ENCODE assay signal across 28 cellular contexts in the genomic region with DNA sequence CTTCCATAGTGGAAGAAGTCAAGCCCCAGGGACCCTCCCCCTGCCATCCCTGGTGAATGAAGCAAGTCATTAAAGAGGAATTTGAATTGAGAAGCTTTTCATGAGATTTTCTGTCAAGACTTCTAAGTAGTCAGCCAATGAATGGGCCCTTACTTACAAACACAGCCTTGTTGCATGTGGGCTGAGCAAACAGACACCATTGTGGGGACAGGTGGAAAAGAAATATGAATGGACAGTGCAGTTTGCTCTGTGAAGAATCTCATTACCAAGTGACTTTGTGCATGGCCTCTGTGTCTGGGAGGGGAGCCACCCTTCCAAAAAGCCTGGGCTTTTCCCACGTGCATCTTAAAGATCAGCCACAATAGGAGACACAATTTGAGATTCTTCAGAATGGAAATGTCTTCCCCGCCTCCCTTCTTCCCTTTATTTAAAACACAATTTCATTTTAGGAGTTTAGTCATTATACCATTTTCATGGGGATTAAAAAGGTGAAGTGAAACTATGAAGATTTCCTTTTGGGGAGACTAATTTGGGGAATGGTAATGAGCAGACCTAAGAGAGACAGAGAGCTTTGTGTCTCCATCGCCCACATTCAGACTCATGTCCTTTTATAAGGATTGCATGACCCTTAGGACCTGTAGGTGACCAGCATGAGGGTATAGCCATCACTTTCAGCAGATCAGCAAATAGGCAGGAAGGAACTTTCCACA.
DNase-seq lines count a peak whose midpoint lies in the region; ATAC-seq, FAIRE-seq and TF ChIP-seq lines count a peak whose summit lies in the region.
"Had no signal": no experiment of that assay in that cellular context is flagged by ENCODE, and none has a peak within 500 bp of the region (broad histone marks: within the 10 kb centered on the region; RNA-seq: fewer than 3 reads in every experiment).

No MANE protein-coding gene starts in this region.

- no peaks in the 10 kb centered on the region for H3F3A ChIP-seq in neural progenitor cell (ENCODE audit: low read depth)

- TF ChIP-seq CTCF in neural progenitor cell (IDR thresholded peaks at IDR 0.05), result no peak
- no peak for TF ChIP-seq CTCF in lower leg skin (IDR thresholded peaks at IDR 0.05)

- 75 to 89% methylated on average over 3 of the region's 3 CpGs for WGBS in lower leg skin, 2 donors

- H3K27me3 Mint-ChIP-seq in neural progenitor cell (ENCODE audit: insufficient read depth, low read depth), result peaks cover 2% of the 10 kb centered on the region
- no peaks in the 10 kb centered on the region for H3K27me3 Mint-ChIP-seq in activated naive CD4-positive, alpha-beta T cell treated with anti-CD3 and anti-CD28 coated beads for 36 hours (ENCODE audit: low read depth)
- H3K27me3 Mint-ChIP-seq: activated naive CD8-positive, alpha-beta T cell treated with anti-CD3 and anti-CD28 coated beads, Interleukin-2, amount 50 U/mL, for 24 hours; progenitor cell of endocrine pancreas; stimulated activated naive CD8-positive, alpha-beta T cell treated with anti-CD3 and anti-CD28 coated beads, Interleukin-15, amount 100 ng/mL, for 72 hours had no signal

- no peak overlapping the region for H2AFZ ChIP-seq in neural progenitor cell (replicated peaks)

- no peaks in the 10 kb centered on the region for H3K36me3 ChIP-seq in neural progenitor cell
- H3K36me3 ChIP-seq: tibial nerve had no signal

- no peak for TF ChIP-seq POLR2A in GM12892 (IDR thresholded peaks at IDR 0.05; ENCODE audit: low read depth, low read length)
- no peak for TF ChIP-seq POLR2A in lower leg skin (IDR thresholded peaks at IDR 0.05)

- H3K27ac ChIP-seq in neural progenitor cell, result no peak overlapping the region
- H3K27ac ChIP-seq: skin epidermis, tibial nerve had no signal

- no peak overlapping the region for H3K9ac ChIP-seq in neural progenitor cell

- in situ Hi-C loops in SK-MEL-5 (cut with HindIII; ENCODE audit: low pct_unique_long_range_greater_than_20kb, low sequenced_read_pairs), result no loop called here

- H4K20me1 ChIP-seq in neural progenitor cell (ENCODE audit: low read depth), result no peaks in the 10 kb centered on the region

- H3K36me3 Mint-ChIP-seq in neural progenitor cell, result peaks cover 4% of the 10 kb centered on the region
- H3K36me3 Mint-ChIP-seq in activated naive CD4-positive, alpha-beta T cell treated with anti-CD3 and anti-CD28 coated beads for 36 hours (ENCODE audit: low read depth), result no peaks in the 10 kb centered on the region
- H3K36me3 Mint-ChIP-seq: CD8-positive, alpha-beta T cell had no signal

- peaks cover 15% of the 10 kb centered on the region for H3K4me1 ChIP-seq in neural progenitor cell
- H3K4me1 ChIP-seq: tibial nerve had no signal

- DNase-seq in GM12892 (ENCODE audit: insufficient read length), result no peak
- DNase-seq in SK-MEL-5 (ENCODE audit: low read depth, low spot score), result peak; percentile 42
- peak; percentile 5 for DNase-seq in neural progenitor cell (ENCODE audit: low spot score)
- DNase-seq in mesenteric fat pad (ENCODE audit: low spot score), result no peak
- no peak for DNase-seq in D341Med (ENCODE audit: low spot score)
- DNase-seq in lower leg skin (ENCODE audit: low spot score in 2 of 2), result no peak
- DNase-seq in activated naive CD4-positive, alpha-beta T cell treated with anti-CD3 and anti-CD28 coated beads for 36 hours, result no peak
- DNase-seq: activated CD4-positive, alpha-beta T cell treated with anti-CD3 and anti-CD28 coated beads, Interleukin-2, amount 50 U/mL, for 4 hours; activated effector memory CD4-positive, alpha-beta T cell treated with Interleukin-2 at 50 U/mL for 16 hours; activated naive CD8-positive, alpha-beta T cell treated with anti-CD3 and anti-CD28 coated beads, Interleukin-2, amount 50 U/mL, for 24 hours; CD8-positive, alpha-beta T cell; KBM-7; left colon; natural killer cell; NCI-H1048; NCI-H2029 treated with DMSO at 0.1 percent for 48 hours; OCI-M1; SIG-M5; stimulated activated CD4-positive, alpha-beta T cell treated with anti-CD3 and anti-CD28 coated beads, Interleukin-2, amount 100 ng/mL, for 48 hours; stimulated activated naive CD8-positive, alpha-beta T cell treated with anti-CD3 and anti-CD28 coated beads, Interleukin-15, amount 100 ng/mL, for 72 hours had no signal

- no peaks in the 10 kb centered on the region for H3K27me3 ChIP-seq in neural progenitor cell
- H3K27me3 ChIP-seq: tibial nerve had no signal

- H3K27ac Mint-ChIP-seq in neural progenitor cell, result peak overlapping the region; percentile 94
- no peak overlapping the region for H3K27ac Mint-ChIP-seq in activated naive CD4-positive, alpha-beta T cell treated with anti-CD3 and anti-CD28 coated beads for 36 hours
- H3K27ac Mint-ChIP-seq: activated naive CD8-positive, alpha-beta T cell treated with anti-CD3 and anti-CD28 coated beads, Interleukin-2, amount 50 U/mL, for 24 hours; CD8-positive, alpha-beta T cell; mesothelial cell of epicardium; natural killer cell; progenitor cell of endocrine pancreas; stimulated activated naive CD8-positive, alpha-beta T cell treated with anti-CD3 and anti-CD28 coated beads, Interleukin-15, amount 100 ng/mL, for 72 hours; T-helper 1 cell treated with Interleukin-12 subunit alpha and Interleukin-12 subunit beta and Interleukin-4 antibody, amounts not matched to agents 30 μg/mL and 1 μg/mL, for 36 hours had no signal

- ATAC-seq in HG03565 (IDR thresholded peaks at IDR 0.05; ENCODE audit: unreplicated experiment), result peak; percentile 20
- ATAC-seq: activated naive CD8-positive, alpha-beta T cell treated with anti-CD3 and anti-CD28 coated beads, Interleukin-2, amount 50 U/mL, for 24 hours; CD8-positive, alpha-beta T cell; left colon; natural killer cell; stimulated activated naive CD8-positive, alpha-beta T cell treated with anti-CD3 and anti-CD28 coated beads, Interleukin-15, amount 100 ng/mL, for 72 hours had no signal

- H3K9me3 ChIP-seq in neural progenitor cell (ENCODE audit: low read depth), result no peaks in the 10 kb centered on the region
- H3K9me3 ChIP-seq: tibial nerve had no signal

- H3K9me3 Mint-ChIP-seq in neural progenitor cell, result peaks cover 11% of the 10 kb centered on the region
- peaks cover 2% of the 10 kb centered on the region for H3K9me3 Mint-ChIP-seq in activated naive CD4-positive, alpha-beta T cell treated with anti-CD3 and anti-CD28 coated beads for 36 hours

- peak; percentile 42 for FAIRE-seq in GM12892 (lab: Jason Lieb, UNC)
- FAIRE-seq: colon, GM18507 had no signal

- H3K79me2 ChIP-seq in neural progenitor cell (ENCODE audit: low read depth), result no peaks in the 10 kb centered on the region

- peaks cover 35% of the 10 kb centered on the region for H3K4me1 Mint-ChIP-seq in neural progenitor cell
- no peaks in the 10 kb centered on the region for H3K4me1 Mint-ChIP-seq in activated naive CD4-positive, alpha-beta T cell treated with anti-CD3 and anti-CD28 coated beads for 36 hours (ENCODE audit: low read depth)
- H3K4me1 Mint-ChIP-seq: activated naive CD8-positive, alpha-beta T cell treated with anti-CD3 and anti-CD28 coated beads, Interleukin-2, amount 50 U/mL, for 24 hours; mesothelial cell of epicardium; natural killer cell; stimulated activated naive CD8-positive, alpha-beta T cell treated with anti-CD3 and anti-CD28 coated beads, Interleukin-15, amount 100 ng/mL, for 72 hours had no signal

- intact Hi-C loops in lower leg skin (cut with DNase I; ENCODE audit: low total_unique reads), result no loop called here
- intact Hi-C loops in activated naive CD4-positive, alpha-beta T cell treated with anti-CD3 and anti-CD28 coated beads for 36 hours (cut with micrococcal nuclease), result no loop called here

- no peak overlapping the region for H3K4me2 ChIP-seq in neural progenitor cell

- CTCF ChIA-PET in activated naive CD4-positive, alpha-beta T cell treated with anti-CD3 and anti-CD28 coated beads for 36 hours (lab: Charles Lee), result no interaction called here

- H3K4me3 Mint-ChIP-seq in neural progenitor cell, result no peak overlapping the region
- no peak overlapping the region for H3K4me3 Mint-ChIP-seq in activated naive CD4-positive, alpha-beta T cell treated with anti-CD3 and anti-CD28 coated beads for 36 hours
- H3K4me3 Mint-ChIP-seq: activated naive CD8-positive, alpha-beta T cell treated with anti-CD3 and anti-CD28 coated beads, Interleukin-2, amount 50 U/mL, for 24 hours; CD8-positive, alpha-beta T cell; mesothelial cell of epicardium; natural killer cell; stimulated activated naive CD8-positive, alpha-beta T cell treated with anti-CD3 and anti-CD28 coated beads, Interleukin-15, amount 100 ng/mL, for 72 hours; T-helper 1 cell treated with Interleukin-12 subunit alpha and Interleukin-12 subunit beta and Interleukin-4 antibody, amounts not matched to agents 30 μg/mL and 1 μg/mL, for 36 hours had no signal

- H3K4me3 ChIP-seq in neural progenitor cell (no peak overlapping the region), lower leg skin (ENCODE audit: low read depth, poor library complexity, severe bottlenecking) (no peak overlapping the region)
- H3K4me3 ChIP-seq: skin epidermis, tibial nerve had no signal

Comparison
In these comparisons a context has a peak if more than half of its experiments do, and no peak if none do; other contexts are left out.
1. DNase-seq: peak in SK-MEL-5 (single experiment) and neural progenitor cell (single experiment); none in GM12892 (single experiment), mesenteric fat pad (single experiment), D341Med (single experiment), lower leg skin (0 of 2) and activated naive CD4-positive, alpha-beta T cell treated with anti-CD3 and anti-CD28 coated beads for 36 hours (single experiment).